21 cellular contexts compared by ENCODE assay signal in genomic region chr13:109655611-109656010, GRCh38.
DNase-seq lines count a peak whose midpoint lies in the region; ATAC-seq and TF ChIP-seq lines count a peak whose summit lies in the region.
"Had no signal": no experiment of that assay in that cellular context is flagged by ENCODE, and none has a peak within 500 bp of the region (broad histone marks: within the 10 kb centered on the region; RNA-seq: fewer than 3 reads in every experiment).

No MANE protein-coding gene starts in this region.

- H3K9me3 Mint-ChIP-seq in activated naive CD8-positive, alpha-beta T cell treated with anti-CD3 and anti-CD28 coated beads for 36 hours: no peaks in the 10 kb centered on the region
- peaks cover 0 to 2% (median 0%) of the 10 kb centered on the region in 8 donors for H3K9me3 Mint-ChIP-seq in CD4-positive, alpha-beta memory T cell
- H3K9me3 Mint-ChIP-seq: activated CD4-positive, alpha-beta memory T cell treated with anti-CD3 and anti-CD28 coated beads for 36 hours; CD4-positive, alpha-beta T cell had no signal

- H3K9ac ChIP-seq in parathyroid adenoma: no peak overlapping the region
- H3K9ac ChIP-seq: GM23248 had no signal

- no peak overlapping the region for H3K4me2 ChIP-seq in parathyroid adenoma (ENCODE audit: low read length)

- H3K36me3 ChIP-seq in ACC112 (ENCODE audit: insufficient read depth, low read length) (no peaks in the 10 kb centered on the region), heart right ventricle (no peaks in the 10 kb centered on the region), parathyroid adenoma (ENCODE audit: control insufficient read depth, insufficient read depth, low read length) (no peaks in the 10 kb centered on the region), MG63 (no peaks in the 10 kb centered on the region)
- no peaks in the 10 kb centered on the region for H3K36me3 ChIP-seq in CD4-positive, alpha-beta memory T cell (ENCODE audit: insufficient read depth, low read length)
- H3K36me3 ChIP-seq: SJSA1 had no signal

- CTCF ChIA-PET in CD4-positive, alpha-beta memory T cell (lab: Charles Lee; ENCODE audit: partially characterized antibody): no interaction called here

- peak in 4 of 8 donors; percentile 18 to 48 (median 32) for ATAC-seq in heart right ventricle
- ATAC-seq in GM18909 (IDR thresholded peaks at IDR 0.05; ENCODE audit: poor library complexity, unreplicated experiment): no peak
- ATAC-seq: mucosa of descending colon, Panc1 had no signal

- H3K27me3 Mint-ChIP-seq in activated naive CD8-positive, alpha-beta T cell treated with anti-CD3 and anti-CD28 coated beads for 36 hours: peaks cover 3% of the 10 kb centered on the region
- H3K27me3 Mint-ChIP-seq in CD4-positive, alpha-beta memory T cell: peaks cover 6% of the 10 kb centered on the region in 2 donors

- DNase-seq in NCI-H524 treated with DMSO at 0.1 percent for 48 hours (lab: John Stamatoyannopoulos, UW): peak; percentile 49
- peak in 1 of 2 donors; percentile 27 for DNase-seq in heart right ventricle
- DNase-seq in activated naive CD8-positive, alpha-beta T cell treated with anti-CD3 and anti-CD28 coated beads for 36 hours: no peak
- DNase-seq in CD4-positive, alpha-beta memory T cell: no peak
- no peak for DNase-seq in MG63
- DNase-seq: activated CD4-positive, alpha-beta memory T cell treated with anti-CD3 and anti-CD28 coated beads for 36 hours; activated gamma-delta T cell; activated T-cell treated with anti-CD3 and anti-CD28 coated beads for 4 hours; CD4-positive, alpha-beta T cell; central memory CD4-positive, alpha-beta T cell; GM23248; mucosa of descending colon; NCI-H1436; NCI-H2171; NCI-H748 treated with DMSO at 0.1 percent for 48 hours; T-helper 2 cell had no signal

- intact Hi-C loops in heart right ventricle (cut with DNase I): no loop called here
- intact Hi-C loops in CD4-positive, alpha-beta memory T cell (cut with micrococcal nuclease): no loop called here

- no peaks in the 10 kb centered on the region for H3K4me1 Mint-ChIP-seq in activated naive CD8-positive, alpha-beta T cell treated with anti-CD3 and anti-CD28 coated beads for 36 hours
- H3K4me1 Mint-ChIP-seq in CD4-positive, alpha-beta memory T cell: peaks cover 0 to 5% (median 0%) of the 10 kb centered on the region in 4 donors

- TF ChIP-seq CTCF in heart right ventricle (IDR thresholded peaks at IDR 0.05) (no peak), parathyroid adenoma (IDR thresholded peaks at IDR 0.05) (no peak)

- H3K4me1 ChIP-seq in ACC112 (ENCODE audit: control insufficient read depth, insufficient read depth, low read length, unreplicated experiment) (peaks cover 29% of the 10 kb centered on the region), heart right ventricle (peaks cover 0 to 55% (median 20%) of the 10 kb centered on the region in 9 donors), parathyroid adenoma (no peaks in the 10 kb centered on the region)
- H3K4me1 ChIP-seq in CD4-positive, alpha-beta memory T cell (ENCODE audit: insufficient read depth, low read length): no peaks in the 10 kb centered on the region
- H3K4me1 ChIP-seq: SJSA1 had no signal

- H3K79me2 ChIP-seq in ACC112 (ENCODE audit: control insufficient read depth, insufficient read depth, low read length, unreplicated experiment) (no peaks in the 10 kb centered on the region), parathyroid adenoma (no peaks in the 10 kb centered on the region)

- no peak overlapping the region for H3K4me3 Mint-ChIP-seq in activated naive CD8-positive, alpha-beta T cell treated with anti-CD3 and anti-CD28 coated beads for 36 hours
- H3K4me3 Mint-ChIP-seq in CD4-positive, alpha-beta memory T cell: no peak overlapping the region
- H3K4me3 Mint-ChIP-seq: activated CD4-positive, alpha-beta memory T cell treated with anti-CD3 and anti-CD28 coated beads for 36 hours; CD4-positive, alpha-beta T cell had no signal

- H2AFZ ChIP-seq in ACC112 (ENCODE audit: low read length, unreplicated experiment): no peak overlapping the region
- no peak overlapping the region for H2AFZ ChIP-seq in parathyroid adenoma
- H2AFZ ChIP-seq: GM23248 had no signal

- no peaks in the 10 kb centered on the region for H3K9me3 ChIP-seq in heart right ventricle
- no peaks in the 10 kb centered on the region for H3K9me3 ChIP-seq in parathyroid adenoma (ENCODE audit: control insufficient read depth, low read length)
- no peaks in the 10 kb centered on the region for H3K9me3 ChIP-seq in CD4-positive, alpha-beta memory T cell (ENCODE audit: control insufficient read depth in 1 of 2, low read length in 2 of 2)
- no peaks in the 10 kb centered on the region for H3K9me3 ChIP-seq in MG63
- H3K9me3 ChIP-seq: mucosa of descending colon, SJSA1 had no signal

- H3K27ac ChIP-seq in ACC112 (ENCODE audit: low read depth, low read length) (peak overlapping the region; percentile 50), heart right ventricle (peak overlapping the region in 7 of 10 donors; percentile 13 to 80 (median 54)), parathyroid adenoma (peak overlapping the region; percentile 32)
- no peak overlapping the region for H3K27ac ChIP-seq in CD4-positive, alpha-beta memory T cell (ENCODE audit: low read depth, low read length)
- H3K27ac ChIP-seq: GM23248, SJSA1 had no signal

- H3K27me3 ChIP-seq in ACC112 (ENCODE audit: insufficient read depth, low read length) (no peaks in the 10 kb centered on the region), heart right ventricle (peaks cover 0 to 70% (median 36%) of the 10 kb centered on the region in 7 donors), parathyroid adenoma (ENCODE audit: control insufficient read depth, insufficient read depth, low read length) (no peaks in the 10 kb centered on the region), MG63 (no peaks in the 10 kb centered on the region; the same call in 1 of the 2 replicates)
- no peaks in the 10 kb centered on the region for H3K27me3 ChIP-seq in CD4-positive, alpha-beta memory T cell (ENCODE audit: insufficient read depth, low read length)

- H3K36me3 Mint-ChIP-seq in activated naive CD8-positive, alpha-beta T cell treated with anti-CD3 and anti-CD28 coated beads for 36 hours: no peaks in the 10 kb centered on the region
- no peaks in the 10 kb centered on the region for H3K36me3 Mint-ChIP-seq in CD4-positive, alpha-beta memory T cell
- H3K36me3 Mint-ChIP-seq: activated CD4-positive, alpha-beta memory T cell treated with anti-CD3 and anti-CD28 coated beads for 36 hours had no signal

- 61 to 77% methylated on average over 5 of the region's 5 CpGs for WGBS in heart right ventricle, 2 donors

- no peak overlapping the region for H3K27ac Mint-ChIP-seq in activated naive CD8-positive, alpha-beta T cell treated with anti-CD3 and anti-CD28 coated beads for 36 hours
- H3K27ac Mint-ChIP-seq in CD4-positive, alpha-beta memory T cell: no peak overlapping the region
- H3K27ac Mint-ChIP-seq: activated CD4-positive, alpha-beta memory T cell treated with anti-CD3 and anti-CD28 coated beads for 36 hours; CD4-positive, alpha-beta T cell had no signal

- POLR2A ChIA-PET in CD4-positive, alpha-beta memory T cell (lab: Charles Lee; ENCODE audit: partially characterized antibody): no interaction called here

- H3K4me3 ChIP-seq in ACC112 (ENCODE audit: low read depth, low read length) (no peak overlapping the region), heart right ventricle (no peak overlapping the region), parathyroid adenoma (ENCODE audit: low read depth, low read length) (no peak overlapping the region), MG63 (no peak overlapping the region)
- no peak overlapping the region for H3K4me3 ChIP-seq in CD4-positive, alpha-beta memory T cell (ENCODE audit: low read length in 2 of 2)
- H3K4me3 ChIP-seq: GM23248, mucosa of descending colon, SJSA1 had no signal
